In genomic region chr1:62126595-62127290, GRCh38 we compare ENCODE assay signal across 28 cellular contexts.
"Had no signal": no experiment of that assay in that cellular context is flagged by ENCODE, and none has a peak within 500 bp of the region (broad histone marks: within the 10 kb centered on the region; RNA-seq: fewer than 3 reads in every experiment).

No MANE protein-coding gene starts in this region.

- H3K4me2 ChIP-seq: SK-N-SH had no signal

- H3K9me3 Mint-ChIP-seq: activated CD4-positive, alpha-beta T cell treated with anti-CD3 and anti-CD28 coated beads, Interleukin-2, amount 10 ng/mL, durations not matched to agents 24 days and 14 days; activated naive CD4-positive, alpha-beta T cell treated with anti-CD3 and anti-CD28 coated beads for 36 hours; activated naive CD4-positive, alpha-beta T cell treated with anti-CD3 and anti-CD28 coated beads, Interleukin-2, amount 50 U/mL, for 72 hours; activated naive CD8-positive, alpha-beta T cell treated with anti-CD3 and anti-CD28 coated beads, Interleukin-2, amount 50 U/mL, for 24 hours; activated T-cell treated with anti-CD3 and anti-CD28 coated beads, Interleukin-2, amount 50 U/mL, for 24 hours; brain; T-helper 1 cell treated with Interleukin-12 subunit alpha and Interleukin-12 subunit beta and Interleukin-4 antibody, amounts not matched to agents 30 μg/mL and 1 μg/mL, for 36 hours; T-helper 2 cell treated with Interferon-gamma antibody and Interleukin-4, amounts not matched to agents 5 μg/mL and 100 μg/mL, for 36 hours had no signal

- H3K36me3 ChIP-seq: SJSA1 had no signal

- H3K27ac ChIP-seq: Peyer's patch, SJSA1 had no signal

- H3K4me1 Mint-ChIP-seq: activated CD4-positive, alpha-beta T cell treated with anti-CD3 and anti-CD28 coated beads, Interleukin-2, amount 10 ng/mL, durations not matched to agents 24 days and 14 days; activated naive CD8-positive, alpha-beta T cell treated with anti-CD3 and anti-CD28 coated beads, Interleukin-2, amount 50 U/mL, for 24 hours had no signal

- H3K4me3 Mint-ChIP-seq: activated CD4-positive, alpha-beta T cell treated with anti-CD3 and anti-CD28 coated beads, Interleukin-2, amount 10 ng/mL, durations not matched to agents 24 days and 14 days; activated CD8-positive, alpha-beta T cell treated with anti-CD3 and anti-CD28 coated beads, Interleukin-2, amount 10 ng/mL, durations not matched to agents 7 days and 5 days; activated naive CD4-positive, alpha-beta T cell treated with anti-CD3 and anti-CD28 coated beads for 36 hours; activated naive CD8-positive, alpha-beta T cell treated with anti-CD3 and anti-CD28 coated beads, Interleukin-2, amount 50 U/mL, for 24 hours; activated T-cell treated with anti-CD3 and anti-CD28 coated beads, Interleukin-2, amount 50 U/mL, for 24 hours; brain; T-helper 1 cell treated with Interleukin-12 subunit alpha and Interleukin-12 subunit beta and Interleukin-4 antibody, amounts not matched to agents 30 μg/mL and 1 μg/mL, for 36 hours; T-helper 2 cell treated with Interferon-gamma antibody and Interleukin-4, amounts not matched to agents 5 μg/mL and 100 μg/mL, for 36 hours had no signal

- H3K27me3 Mint-ChIP-seq: activated CD4-positive, alpha-beta T cell treated with anti-CD3 and anti-CD28 coated beads, Interleukin-2, amount 10 ng/mL, durations not matched to agents 24 days and 14 days; activated naive CD8-positive, alpha-beta T cell treated with anti-CD3 and anti-CD28 coated beads, Interleukin-2, amount 50 U/mL, for 24 hours; activated T-cell treated with anti-CD3 and anti-CD28 coated beads, Interleukin-2, amount 50 U/mL, for 24 hours; brain had no signal

- H3K27me3 ChIP-seq: Peyer's patch, SJSA1 had no signal

- H3K4me3 ChIP-seq: Peyer's patch, SJSA1 had no signal

- DNase-seq: activated CD4-positive, alpha-beta T cell treated with anti-CD3 and anti-CD28 coated beads, Interleukin-2, amount 10 ng/mL, durations not matched to agents 24 days and 14 days; activated CD4-positive, alpha-beta T cell treated with anti-CD3 and anti-CD28 coated beads, Interleukin-2, amount 50 U/mL, for 48 hours; activated CD8-positive, alpha-beta T cell treated with anti-CD3 and anti-CD28 coated beads, Interleukin-2, amount 10 ng/mL, durations not matched to agents 7 days and 5 days; activated gamma-delta T cell treated with Interleukin-2 at 50 U/mL for 16 hours; activated naive CD4-positive, alpha-beta T cell treated with anti-CD3 and anti-CD28 coated beads for 36 hours; activated naive CD8-positive, alpha-beta T cell treated with anti-CD3 and anti-CD28 coated beads, Interleukin-2, amount 50 U/mL, for 24 hours; activated T-cell treated with anti-CD3 and anti-CD28 coated beads, Interleukin-2, amount 50 U/mL, for 24 hours; anterior cingulate cortex; NCI-H1105; NCI-H1417 treated with DMSO at 0.1 percent for 48 hours; NCI-H1694; NCI-H1930; NCI-H2081 treated with DMSO at 0.1 percent for 48 hours; NCI-H345; NCI-H524 treated with DMSO at 0.1 percent for 48 hours; NK-92 treated with Interleukin-12 subunit alpha and Interleukin-12 subunit beta, amount 100 ng/mL, for 24 hours; PC-3; Peyer's patch; RPMI8226; SHP77 treated with DMSO at 0.1 percent for 48 hours; SK-N-SH had no signal

- H3K36me3 Mint-ChIP-seq: activated naive CD4-positive, alpha-beta T cell treated with anti-CD3 and anti-CD28 coated beads, Interleukin-2, amount 50 U/mL, for 72 hours; brain had no signal

- H3K9ac ChIP-seq: SK-N-SH had no signal

- H3K27ac Mint-ChIP-seq: activated CD4-positive, alpha-beta T cell treated with anti-CD3 and anti-CD28 coated beads, Interleukin-2, amount 10 ng/mL, durations not matched to agents 24 days and 14 days; activated CD8-positive, alpha-beta T cell treated with anti-CD3 and anti-CD28 coated beads, Interleukin-2, amount 10 ng/mL, durations not matched to agents 7 days and 5 days; activated naive CD4-positive, alpha-beta T cell treated with anti-CD3 and anti-CD28 coated beads for 36 hours; activated naive CD8-positive, alpha-beta T cell treated with anti-CD3 and anti-CD28 coated beads, Interleukin-2, amount 50 U/mL, for 24 hours; activated T-cell treated with anti-CD3 and anti-CD28 coated beads, Interleukin-2, amount 50 U/mL, for 24 hours; brain; T-helper 1 cell treated with Interleukin-12 subunit alpha and Interleukin-12 subunit beta and Interleukin-4 antibody, amounts not matched to agents 30 μg/mL and 1 μg/mL, for 36 hours; T-helper 2 cell treated with Interferon-gamma antibody and Interleukin-4, amounts not matched to agents 5 μg/mL and 100 μg/mL, for 36 hours had no signal

- H3K9me2 ChIP-seq: SK-N-SH had no signal

- FAIRE-seq: bronchial epithelial cell, TTC549 had no signal

- H3K4me1 ChIP-seq: Peyer's patch had no signal

- H3K9me3 ChIP-seq: Peyer's patch, SJSA1, SK-N-SH had no signal

- ATAC-seq: activated CD8-positive, alpha-beta T cell treated with anti-CD3 and anti-CD28 coated beads, Interleukin-2, amount 10 ng/mL, durations not matched to agents 7 days and 5 days; activated naive CD4-positive, alpha-beta T cell treated with anti-CD3 and anti-CD28 coated beads, Interleukin-2, amount 50 U/mL, for 72 hours; activated naive CD8-positive, alpha-beta T cell treated with anti-CD3 and anti-CD28 coated beads, Interleukin-2, amount 50 U/mL, for 24 hours; PC-3 had no signal
